1 cellular context compared by ENCODE assay signal in the genomic region with DNA sequence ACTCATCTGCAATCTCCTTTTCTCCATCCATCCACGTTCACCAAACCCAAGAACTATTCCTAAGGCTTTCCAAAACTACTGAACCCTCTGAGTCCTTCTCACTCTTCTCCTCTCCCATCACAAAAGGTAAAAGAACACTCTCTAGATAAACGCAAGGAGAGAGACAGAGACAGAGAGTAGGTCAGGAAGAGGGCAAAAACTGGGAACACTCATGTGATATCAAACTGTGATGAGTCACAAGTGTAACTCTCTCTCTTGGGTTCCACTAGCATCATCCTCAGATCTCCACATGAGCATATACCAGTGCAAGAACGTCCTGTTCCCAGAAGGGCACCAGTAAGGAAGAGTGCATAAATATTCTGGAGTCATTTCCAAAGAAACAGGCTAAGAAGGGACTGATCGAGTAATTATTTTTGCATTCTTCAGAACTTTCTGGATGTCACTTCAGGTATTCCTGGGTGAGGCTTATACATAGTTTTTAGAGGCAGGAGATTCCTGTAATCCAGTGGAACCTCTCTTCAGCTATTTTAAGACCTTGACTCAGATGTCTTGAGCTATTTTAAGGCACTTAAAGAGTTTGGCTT.
A peak's percentile ranks its signal among the peaks of the same experiment; 100 is the strongest.
TF ChIP-seq lines count a peak whose summit lies in the region.

No MANE protein-coding gene starts in this region.

TF ChIP-seq in K562, 482 proteins besides CTCF, POLR2A, EP300 and RAD21 (continued from another document and continues in another):
- TF ChIP-seq ZBTB5 (IDR thresholded peaks at IDR 0.05) (no peak), ILK (tag; IDR thresholded peaks at IDR 0.05; ENCODE audit: borderline replicate concordance, low read depth) (no peak), CXXC5 (CRISPR knock-in tag; IDR thresholded peaks at IDR 0.05) (no peak), GATAD2B (IDR thresholded peaks at IDR 0.05; ENCODE audit: borderline replicate concordance) (no peak), CBX3 (IDR thresholded peaks at IDR 0.05; ENCODE audit: borderline replicate concordance in 1 of 2, low read length in 2 of 2) (no peak), ZFP1 (CRISPR knock-in tag; IDR thresholded peaks at IDR 0.05) (no peak), PHF8 (IDR thresholded peaks at IDR 0.05; ENCODE audit: borderline replicate concordance, low read length) (no peak), ZNF584 (CRISPR knock-in tag; IDR thresholded peaks at IDR 0.05; ENCODE audit: low read depth) (no peak), TSHZ1 (CRISPR knock-in tag; IDR thresholded peaks at IDR 0.05) (no peak), MCM7 (IDR thresholded peaks at IDR 0.05) (no peak), ZBTB1 (CRISPR knock-in tag; IDR thresholded peaks at IDR 0.05; ENCODE audit: borderline replicate concordance, low read depth) (no peak), DPF2 (IDR thresholded peaks at IDR 0.05) (peak; percentile 74), MCM5 (IDR thresholded peaks at IDR 0.05; ENCODE audit: low read depth) (no peak), THAP12 (CRISPR knock-in tag; IDR thresholded peaks at IDR 0.05) (no peak), SMARCA4 (IDR thresholded peaks at IDR 0.05) (peak; percentile 63; the same call in 1 of the 2 replicates), STAT5B (CRISPR knock-in tag; IDR thresholded peaks at IDR 0.05) (no peak), ELF4 (CRISPR knock-in tag; IDR thresholded peaks at IDR 0.05) (peak; percentile 71; the same call in 1 of the 2 replicates), NR4A1 (CRISPR knock-in tag; IDR thresholded peaks at IDR 0.05) (no peak), NR4A1 (tag; IDR thresholded peaks at IDR 0.05) (no peak), TCF3 (CRISPR knock-in tag; IDR thresholded peaks at IDR 0.05) (no peak), ATF6 (CRISPR knock-in tag; IDR thresholded peaks at IDR 0.05) (no peak), TOE1 (IDR thresholded peaks at IDR 0.05; ENCODE audit: borderline replicate concordance) (peak; percentile 58; the same call in 1 of the 2 replicates), TOE1 (CRISPR knock-in tag; IDR thresholded peaks at IDR 0.05; ENCODE audit: borderline replicate concordance, low read depth) (no peak), HNRNPL (IDR thresholded peaks at IDR 0.05; ENCODE audit: low read depth, low read length) (no peak), THRAP3 (IDR thresholded peaks at IDR 0.05; ENCODE audit: borderline replicate concordance) (no peak), TSC22D4 (tag; IDR thresholded peaks at IDR 0.05) (no peak), SOX6 (IDR thresholded peaks at IDR 0.05) (no peak), ARID2 (IDR thresholded peaks at IDR 0.05) (no peak), MYNN (IDR thresholded peaks at IDR 0.05) (no peak), MYNN (CRISPR knock-in tag; IDR thresholded peaks at IDR 0.05) (no peak), NR2F6 (CRISPR knock-in tag; IDR thresholded peaks at IDR 0.05) (no peak), MED1 (CRISPR knock-in tag; IDR thresholded peaks at IDR 0.05; ENCODE audit: borderline replicate concordance) (no peak), BMI1 (IDR thresholded peaks at IDR 0.05; ENCODE audit: low read length) (no peak), FOXA1 (IDR thresholded peaks at IDR 0.05; ENCODE audit: borderline replicate concordance) (no peak), ZBED1 (IDR thresholded peaks at IDR 0.05) (no peak), ZNF511 (CRISPR knock-in tag; IDR thresholded peaks at IDR 0.05) (no peak), HMGXB4 (CRISPR knock-in tag; IDR thresholded peaks at IDR 0.05) (no peak), CBX2 (IDR thresholded peaks at IDR 0.05; ENCODE audit: insufficient read depth, low read length, poor library complexity, severe bottlenecking) (no peak), ETV6 (IDR thresholded peaks at IDR 0.05; ENCODE audit: borderline replicate concordance in 1 of 2, low read depth in 2 of 2, low read length in 1 of 2) (no peak), ETV6 (CRISPR knock-in tag; IDR thresholded peaks at IDR 0.05; ENCODE audit: borderline replicate concordance) (no peak), POLR3G (IDR thresholded peaks at IDR 0.05; ENCODE audit: extremely low read depth, insufficient read length, insufficient replicate concordance) (no peak)
- TF ChIP-seq, protein P1, sequence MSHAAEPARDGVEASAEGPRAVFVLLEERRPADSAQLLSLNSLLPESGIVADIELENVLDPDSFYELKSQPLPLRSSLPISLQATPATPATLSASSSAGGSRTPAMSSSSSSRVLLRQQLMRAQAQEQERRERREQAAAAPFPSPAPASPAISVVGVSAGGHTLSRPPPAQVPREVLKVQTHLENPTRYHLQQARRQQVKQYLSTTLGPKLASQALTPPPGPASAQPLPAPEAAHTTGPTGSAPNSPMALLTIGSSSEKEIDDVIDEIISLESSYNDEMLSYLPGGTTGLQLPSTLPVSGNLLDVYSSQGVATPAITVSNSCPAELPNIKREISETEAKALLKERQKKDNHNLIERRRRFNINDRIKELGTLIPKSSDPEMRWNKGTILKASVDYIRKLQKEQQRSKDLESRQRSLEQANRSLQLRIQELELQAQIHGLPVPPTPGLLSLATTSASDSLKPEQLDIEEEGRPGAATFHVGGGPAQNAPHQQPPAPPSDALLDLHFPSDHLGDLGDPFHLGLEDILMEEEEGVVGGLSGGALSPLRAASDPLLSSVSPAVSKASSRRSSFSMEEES (CRISPR knock-in tag; IDR thresholded peaks at IDR 0.05): no peak
- TF ChIP-seq, protein P2, sequence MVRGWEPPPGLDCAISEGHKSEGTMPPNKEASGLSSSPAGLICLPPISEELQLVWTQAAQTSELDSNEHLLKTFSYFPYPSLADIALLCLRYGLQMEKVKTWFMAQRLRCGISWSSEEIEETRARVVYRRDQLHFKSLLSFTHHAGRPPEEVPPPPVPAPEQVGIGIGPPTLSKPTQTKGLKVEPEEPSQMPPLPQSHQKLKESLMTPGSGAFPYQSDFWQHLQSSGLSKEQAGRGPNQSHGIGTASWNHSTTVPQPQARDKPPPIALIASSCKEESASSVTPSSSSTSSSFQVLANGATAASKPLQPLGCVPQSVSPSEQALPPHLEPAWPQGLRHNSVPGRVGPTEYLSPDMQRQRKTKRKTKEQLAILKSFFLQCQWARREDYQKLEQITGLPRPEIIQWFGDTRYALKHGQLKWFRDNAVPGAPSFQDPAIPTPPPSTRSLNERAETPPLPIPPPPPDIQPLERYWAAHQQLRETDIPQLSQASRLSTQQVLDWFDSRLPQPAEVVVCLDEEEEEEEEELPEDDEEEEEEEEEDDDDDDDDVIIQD (CRISPR knock-in tag; IDR thresholded peaks at IDR 0.05): no peak
- TF ChIP-seq, protein P3, sequence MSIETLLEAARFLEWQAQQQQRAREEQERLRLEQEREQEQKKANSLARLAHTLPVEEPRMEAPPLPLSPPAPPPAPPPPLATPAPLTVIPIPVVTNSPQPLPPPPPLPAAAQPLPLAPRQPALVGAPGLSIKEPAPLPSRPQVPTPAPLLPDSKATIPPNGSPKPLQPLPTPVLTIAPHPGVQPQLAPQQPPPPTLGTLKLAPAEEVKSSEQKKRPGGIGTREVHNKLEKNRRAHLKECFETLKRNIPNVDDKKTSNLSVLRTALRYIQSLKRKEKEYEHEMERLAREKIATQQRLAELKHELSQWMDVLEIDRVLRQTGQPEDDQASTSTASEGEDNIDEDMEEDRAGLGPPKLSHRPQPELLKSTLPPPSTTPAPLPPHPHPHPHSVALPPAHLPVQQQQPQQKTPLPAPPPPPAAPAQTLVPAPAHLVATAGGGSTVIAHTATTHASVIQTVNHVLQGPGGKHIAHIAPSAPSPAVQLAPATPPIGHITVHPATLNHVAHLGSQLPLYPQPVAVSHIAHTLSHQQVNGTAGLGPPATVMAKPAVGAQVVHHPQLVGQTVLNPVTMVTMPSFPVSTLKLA (conservative IDR thresholded peaks at IDR 0.05): no peak
- TF ChIP-seq, protein P4, sequence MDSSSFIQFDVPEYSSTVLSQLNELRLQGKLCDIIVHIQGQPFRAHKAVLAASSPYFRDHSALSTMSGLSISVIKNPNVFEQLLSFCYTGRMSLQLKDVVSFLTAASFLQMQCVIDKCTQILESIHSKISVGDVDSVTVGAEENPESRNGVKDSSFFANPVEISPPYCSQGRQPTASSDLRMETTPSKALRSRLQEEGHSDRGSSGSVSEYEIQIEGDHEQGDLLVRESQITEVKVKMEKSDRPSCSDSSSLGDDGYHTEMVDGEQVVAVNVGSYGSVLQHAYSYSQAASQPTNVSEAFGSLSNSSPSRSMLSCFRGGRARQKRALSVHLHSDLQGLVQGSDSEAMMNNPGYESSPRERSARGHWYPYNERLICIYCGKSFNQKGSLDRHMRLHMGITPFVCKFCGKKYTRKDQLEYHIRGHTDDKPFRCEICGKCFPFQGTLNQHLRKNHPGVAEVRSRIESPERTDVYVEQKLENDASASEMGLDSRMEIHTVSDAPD (CRISPR knock-in tag; IDR thresholded peaks at IDR 0.05): no peak
